16 cellular contexts compared by ENCODE assay signal in genomic region chr10:96325719-96326373, GRCh38. TPM values are rescaled to one million over a fixed set of nuclear protein-coding genes. Genes with fewer than 3 reads are reported as not detected.
DNase-seq lines count a peak whose midpoint lies in the region; ATAC-seq and TF ChIP-seq lines count a peak whose summit lies in the region.
"Had no signal": no experiment of that assay in that cellular context is flagged by ENCODE, and none has a peak within 500 bp of the region (broad histone marks: within the 10 kb centered on the region; RNA-seq: fewer than 3 reads in every experiment).

No MANE protein-coding gene starts in this region.

- H3K27ac ChIP-seq in substantia nigra (ENCODE audit: low read depth, low read length, poor library complexity, severe bottlenecking) (no peak overlapping the region), OCI-LY7 (ENCODE audit: low read depth, low read length, poor library complexity, severe bottlenecking) (no peak overlapping the region)
- H3K27ac ChIP-seq: GM23248, vagina had no signal

- H3K36me3 ChIP-seq in OCI-LY7 (ENCODE audit: insufficient read depth, low read length): no peaks in the 10 kb centered on the region
- H3K36me3 ChIP-seq: vagina had no signal

- H3K4me2 ChIP-seq in OCI-LY7 (ENCODE audit: low read length): no peak overlapping the region

- peak; percentile 94 for ATAC-seq in GM18517 (IDR thresholded peaks at IDR 0.05; ENCODE audit: unreplicated experiment)
- peak; percentile 87 for ATAC-seq in GM19452 (IDR thresholded peaks at IDR 0.05; ENCODE audit: unreplicated experiment)
- peak; percentile 96 for ATAC-seq in HG02870 (IDR thresholded peaks at IDR 0.05; ENCODE audit: unreplicated experiment)
- peak; percentile 83 for ATAC-seq in HG03558 (IDR thresholded peaks at IDR 0.05; ENCODE audit: extremely low read depth, unreplicated experiment)
- ATAC-seq in sciatic nerve: no peak

- DNase-seq in sciatic nerve (ENCODE audit: low spot score) (no peak), NCI-H69 (lab: John Stamatoyannopoulos, UW) (no peak), substantia nigra (lab: John Stamatoyannopoulos, UW) (no peak), OCI-LY7 (ENCODE audit: low spot score) (no peak)
- DNase-seq: activated CD4-positive, alpha-beta T cell treated with anti-CD3 and anti-CD28 coated beads, Interleukin-2, amount 50 U/mL, for 4 hours; Caco-2; effector memory CD4-positive, alpha-beta T cell; GM23248; Kasumi-1; NCI-H345; SIG-M5 had no signal

- CTCF ChIA-PET in OCI-LY7 (lab: Charles Lee; ENCODE audit: unreplicated experiment): no interaction called here

- no TSS peak for BruUV-seq in OCI-LY7 (replicated peaks; lab: Mats Ljungman, UMichigan)

- H3K79me2 ChIP-seq in OCI-LY7 (ENCODE audit: insufficient read depth, low read depth, low read length): no peaks in the 10 kb centered on the region

- no peaks in the 10 kb centered on the region for H3K4me1 ChIP-seq in OCI-LY7 (ENCODE audit: insufficient read depth, low read length, poor library complexity, severe bottlenecking)
- H3K4me1 ChIP-seq: Caco-2, vagina had no signal

- intact Hi-C loops in sciatic nerve (cut with DNase I) (no loop called here), OCI-LY7 (cut with micrococcal nuclease; ENCODE audit: unreplicated experiment) (no loop called here)

- no peak for TF ChIP-seq CTCF in OCI-LY7 (conservative IDR thresholded peaks at IDR 0.05; ENCODE audit: low read length)

- no peaks in the 10 kb centered on the region for H4K20me1 ChIP-seq in OCI-LY7 (ENCODE audit: insufficient read depth, low read length)

- H2AFZ ChIP-seq in OCI-LY7 (ENCODE audit: low read length): no peak overlapping the region
- H2AFZ ChIP-seq: GM23248 had no signal

- H3K4me3 ChIP-seq in OCI-LY7 (ENCODE audit: low read depth, low read length, poor library complexity, severe bottlenecking): no peak overlapping the region
- H3K4me3 ChIP-seq: GM23248, vagina had no signal

- no peaks in the 10 kb centered on the region for H3K9me3 ChIP-seq in OCI-LY7 (ENCODE audit: low read length)
- H3K9me3 ChIP-seq: Caco-2, vagina had no signal

- POLR2A ChIA-PET in OCI-LY7 (lab: Charles Lee): interaction anchor here (1.0 kb wide), 1 partner anchor 26 kb away, joined by 4 read pairs; no protein-coding TSS in a partner anchor

- H3K9me2 ChIP-seq in OCI-LY7 (ENCODE audit: insufficient read depth, low read length): no peaks in the 10 kb centered on the region; the same call in 1 of the 2 replicates

RNA-seq across cellular contexts. Expression of gene DNTT, which starts 21.6 kb away (rescaled TPM):
- not detected for total RNA-seq in sciatic nerve
- 0.16 TPM in 1 of 2 replicates, not detected in the other for total RNA-seq in OCI-LY7 (2014; rRNA removed; shearing (Covaris generic))
- 0.18 and 0.32 TPM in 2 replicates for total RNA-seq in OCI-LY7 (2022)
- total RNA-seq: Caco-2, GM23248, vagina had no signal

RNA-seq across cellular contexts. Expression of gene OPALIN, which starts 33.0 kb away (rescaled TPM):
- not detected for total RNA-seq in sciatic nerve
- total RNA-seq in OCI-LY7 (2014; rRNA removed; shearing (Covaris generic)): not detected in 2 replicates
- not detected in 2 replicates for total RNA-seq in OCI-LY7 (2022)
- total RNA-seq: Caco-2, GM23248, vagina had no signal

RNA-seq across cellular contexts. Expression of gene BLNK, which starts 54.5 kb away (rescaled TPM):
- total RNA-seq in sciatic nerve (13.1 TPM), OCI-LY7 (2022) (182 and 201 TPM in 2 replicates)
- total RNA-seq in OCI-LY7 (2014; rRNA removed; shearing (Covaris generic)): 78.0 and 113 TPM in 2 replicates
- total RNA-seq: GM23248 had no signal
